Comparison of ENCODE assay signal across 18 cellular contexts in genomic region chr2:235204923-235205322, GRCh38.
A peak's percentile ranks its signal among the peaks of the same experiment; 100 is the strongest.
DNase-seq lines count a peak whose midpoint lies in the region; ATAC-seq and TF ChIP-seq lines count a peak whose summit lies in the region.
"Had no signal": no experiment of that assay in that cellular context is flagged by ENCODE, and none has a peak within 500 bp of the region (broad histone marks: within the 10 kb centered on the region; RNA-seq: fewer than 3 reads in every experiment).

No MANE protein-coding gene starts in this region.

- H3K27ac ChIP-seq in GM23248 (no peak overlapping the region), left lung (no peak overlapping the region)
- H3K27ac ChIP-seq: 22Rv1, SJSA1 had no signal

- no peaks in the 10 kb centered on the region for H4K20me1 ChIP-seq in GM23248 (ENCODE audit: insufficient read depth)

- H3K9ac ChIP-seq in GM23248, result no peak overlapping the region

- TF ChIP-seq CTCF in fibroblast of mammary gland (conservative IDR thresholded peaks at IDR 0.05; ENCODE audit: control insufficient read depth, insufficient read depth, low read depth, low read length) (no peak), left lung (IDR thresholded peaks at IDR 0.05) (no peak), Calu3 (IDR thresholded peaks at IDR 0.05; ENCODE audit: unreplicated experiment) (no peak)

- no peak overlapping the region for H2AFZ ChIP-seq in GM23248

- H3K27me3 Mint-ChIP-seq in Calu3 (ENCODE audit: unreplicated experiment), result peaks cover 95% of the 10 kb centered on the region

- H3K4me3 Mint-ChIP-seq in Calu3 (ENCODE audit: low read depth, unreplicated experiment), result no peak overlapping the region
- H3K4me3 Mint-ChIP-seq: CD4-positive, alpha-beta T cell; IgD-negative memory B cell had no signal

- CTCF ChIA-PET in Calu3 (lab: Charles Lee), result interaction anchor here (0.7 to 0.9 kb wide), 2 partner anchors 25 to 26 kb away, joined by 3 to 4 read pairs; no protein-coding TSS in a partner anchor

- H3K4me3 ChIP-seq in GM23248 (no peak overlapping the region), fibroblast of mammary gland (ENCODE audit: control insufficient read depth, low read depth, low read length) (no peak overlapping the region), left lung (no peak overlapping the region)
- H3K4me3 ChIP-seq: HAP-1, SJSA1 had no signal

- no peaks in the 10 kb centered on the region for H3K9me3 Mint-ChIP-seq in Calu3 (ENCODE audit: low read depth, unreplicated experiment)
- H3K9me3 Mint-ChIP-seq: CD4-positive, alpha-beta T cell had no signal

- H3K9me2 ChIP-seq in GM23248 (ENCODE audit: insufficient read depth), result no peaks in the 10 kb centered on the region

- H3K4me1 ChIP-seq in GM23248 (ENCODE audit: insufficient read depth), result peaks cover 4% of the 10 kb centered on the region; the same call in 1 of the 2 replicates
- no peaks in the 10 kb centered on the region for H3K4me1 ChIP-seq in left lung
- H3K4me1 ChIP-seq: Caco-2, HAP-1, SJSA1 had no signal

- H3K36me3 Mint-ChIP-seq in Calu3 (ENCODE audit: insufficient read depth, unreplicated experiment), result no peaks in the 10 kb centered on the region
- H3K36me3 Mint-ChIP-seq: IgD-negative memory B cell had no signal

- H3K4me1 Mint-ChIP-seq in Calu3 (ENCODE audit: low read depth, unreplicated experiment), result peaks cover 8% of the 10 kb centered on the region
- H3K4me1 Mint-ChIP-seq: IgD-negative memory B cell had no signal

- H3K79me2 ChIP-seq in GM23248 (ENCODE audit: insufficient read depth), result no peaks in the 10 kb centered on the region

- H3K4me2 ChIP-seq in GM23248 (ENCODE audit: unreplicated experiment), result no peak overlapping the region

- in situ Hi-C loops in GM23248 (cut with MboI), result no loop called here
- in situ Hi-C loops in ACHN (cut with HindIII; ENCODE audit: low pct_ligation_motif_present, low pct_unique_long_range_greater_than_20kb, low sequenced_read_pairs), result no loop called here

- no peaks in the 10 kb centered on the region for H3F3A ChIP-seq in GM23248 (ENCODE audit: insufficient read depth)

- BruUV-seq in Calu3 (replicated peaks; lab: Mats Ljungman, UMichigan), result no TSS peak

- 4 to 7% methylated on average over 4 of the region's 4 CpGs for WGBS in GM23248 (ENCODE audit: low coverage in 1 of 2, low lambda C conversion rate in 2 of 2, missing lambda C conversion rate in 2 of 2), 2 experiments

- ATAC-seq in left lung (peak; percentile 37), HG03439 (IDR thresholded peaks at IDR 0.05; ENCODE audit: unreplicated experiment) (no peak)
- ATAC-seq: Panc1 had no signal

- H3K27me3 ChIP-seq in GM23248 (replicated peaks; ENCODE audit: insufficient read depth) (no peaks in the 10 kb centered on the region), left lung (no peaks in the 10 kb centered on the region)
- H3K27me3 ChIP-seq: SJSA1 had no signal

- no peak overlapping the region for H3K27ac Mint-ChIP-seq in Calu3 (ENCODE audit: unreplicated experiment)
- H3K27ac Mint-ChIP-seq: CD4-positive, alpha-beta T cell; IgD-negative memory B cell had no signal

- intact Hi-C loops in left lung (cut with DNase I) (no loop called here), Calu3 (cut with micrococcal nuclease; ENCODE audit: unreplicated experiment) (no loop called here)

- H3K36me3 ChIP-seq in GM23248 (ENCODE audit: low read depth), result no peaks in the 10 kb centered on the region
- H3K36me3 ChIP-seq in left lung, result no peaks in the 10 kb centered on the region
- H3K36me3 ChIP-seq: HAP-1, SJSA1 had no signal

- no peaks in the 10 kb centered on the region for H3K9me3 ChIP-seq in GM23248 (ENCODE audit: low read depth)
- H3K9me3 ChIP-seq in left lung, result no peaks in the 10 kb centered on the region
- H3K9me3 ChIP-seq: Caco-2, HAP-1, SJSA1 had no signal

- DNase-seq in AG08395 (ENCODE audit: low spot score) (peak; percentile 63), GM23248 (peak; percentile 76), fibroblast of mammary gland (ENCODE audit: low read depth) (peak; percentile 47), left lung (no peak), ACHN (no peak), Calu3 (no peak)
- DNase-seq in activated CD4-positive, alpha-beta T cell treated with anti-CD3 and anti-CD28 coated beads, Interleukin-2, amount 50 U/mL, for 48 hours, result no peak
- DNase-seq: Caco-2; CD4-positive, alpha-beta T cell; Karpas-422; NCI-H1105 treated with DMSO at 0.1 percent for 48 hours; NCI-H1694 had no signal

Comparison
In these comparisons a context has a peak if more than half of its experiments do, and no peak if none do; other contexts are left out.
1. DNase-seq: peak in AG08395 (single experiment), GM23248 (single experiment) and fibroblast of mammary gland (single experiment); none in left lung (0 of 2), ACHN (single experiment), Calu3 (single experiment) and activated CD4-positive, alpha-beta T cell treated with anti-CD3 and anti-CD28 coated beads, Interleukin-2, amount 50 U/mL, for 48 hours (0 of 2).